Comparison of ENCODE assay signal across 1 cellular context in the genomic region with DNA sequence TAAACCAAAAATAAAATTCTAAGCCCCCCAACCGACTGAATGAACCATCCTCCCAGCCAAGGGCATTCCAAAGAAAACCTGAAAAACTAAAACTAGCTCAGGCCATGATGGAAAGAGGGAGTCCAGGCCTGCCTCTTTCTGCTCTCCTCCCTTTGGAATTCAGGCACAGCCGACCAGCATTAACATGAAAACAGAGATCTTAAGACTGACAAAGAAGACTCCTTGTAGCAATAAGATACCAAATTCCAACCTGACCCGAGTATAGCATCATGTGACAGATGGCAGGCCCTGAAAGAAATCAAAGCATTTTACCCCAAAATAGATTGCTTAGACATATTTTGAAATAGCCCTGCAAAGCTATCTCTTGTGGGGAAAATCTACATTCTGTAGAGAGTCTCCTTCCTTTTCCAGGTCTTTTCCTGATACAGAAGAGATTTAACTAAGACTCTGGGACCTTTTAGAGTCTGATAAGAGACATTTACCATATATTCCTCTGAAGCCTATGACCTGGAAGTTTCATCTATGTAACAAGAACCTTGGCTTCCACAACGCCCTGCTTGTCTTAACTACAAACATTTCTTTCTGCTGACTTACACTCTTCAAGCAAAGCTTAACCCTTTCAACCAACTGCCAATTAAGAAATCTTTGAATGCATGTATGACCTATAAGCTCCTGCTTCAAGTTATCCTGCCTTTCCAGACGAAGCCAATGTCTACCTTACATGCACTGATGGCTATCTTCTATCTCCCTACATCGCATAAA.
TF ChIP-seq lines count a peak whose summit lies in the region.

No MANE protein-coding gene starts in this region.

TF ChIP-seq in IMR-90, 13 proteins besides CTCF, POLR2A, EP300 and RAD21:
- TF ChIP-seq, protein P1, sequence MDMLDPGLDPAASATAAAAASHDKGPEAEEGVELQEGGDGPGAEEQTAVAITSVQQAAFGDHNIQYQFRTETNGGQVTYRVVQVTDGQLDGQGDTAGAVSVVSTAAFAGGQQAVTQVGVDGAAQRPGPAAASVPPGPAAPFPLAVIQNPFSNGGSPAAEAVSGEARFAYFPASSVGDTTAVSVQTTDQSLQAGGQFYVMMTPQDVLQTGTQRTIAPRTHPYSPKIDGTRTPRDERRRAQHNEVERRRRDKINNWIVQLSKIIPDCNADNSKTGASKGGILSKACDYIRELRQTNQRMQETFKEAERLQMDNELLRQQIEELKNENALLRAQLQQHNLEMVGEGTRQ (IDR thresholded peaks at IDR 0.05; ENCODE audit: low read depth, low read length), result no peak
- TF ChIP-seq CHD1 (IDR thresholded peaks at IDR 0.05; ENCODE audit: low read depth, low read length) (no peak), SMC3 (IDR thresholded peaks at IDR 0.05; ENCODE audit: low read depth, low read length) (no peak), RCOR1 (IDR thresholded peaks at IDR 0.05; ENCODE audit: insufficient replicate concordance, low read length) (no peak), BHLHE40 (IDR thresholded peaks at IDR 0.05; ENCODE audit: low read depth, low read length) (no peak), NFE2L2 (IDR thresholded peaks at IDR 0.05; ENCODE audit: low read depth, low read length) (no peak), MXI1 (IDR thresholded peaks at IDR 0.05; ENCODE audit: borderline replicate concordance, low read depth, low read length) (no peak), MAFK (IDR thresholded peaks at IDR 0.05; ENCODE audit: low read depth, low read length) (no peak), FOS (IDR thresholded peaks at IDR 0.05; ENCODE audit: low read depth, low read length) (no peak), ELK1 (IDR thresholded peaks at IDR 0.05; ENCODE audit: borderline replicate concordance, low read depth, low read length) (no peak), MAZ (IDR thresholded peaks at IDR 0.05; ENCODE audit: borderline replicate concordance, low read depth, low read length) (no peak), CEBPB (IDR thresholded peaks at IDR 0.05; ENCODE audit: low read depth, low read length) (no peak), RFX5 (IDR thresholded peaks at IDR 0.05; ENCODE audit: low read depth, low read length) (no peak)
